In genomic region chr3:98750520-98750919, GRCh38 we compare ENCODE assay signal across 2 cellular contexts.
TF ChIP-seq lines count a peak whose summit lies in the region.

No MANE protein-coding gene starts in this region.

TF ChIP-seq in SK-N-SH treated with all-trans-retinoic acid at 6 μM for 48 hours, 23 proteins besides CTCF, POLR2A, EP300 and RAD21 (continued from another document):
- TF ChIP-seq TOX (CRISPR knock-in tag; IDR thresholded peaks at IDR 0.05; ENCODE audit: borderline replicate concordance) (no peak), GLIS3 (CRISPR knock-in tag; IDR thresholded peaks at IDR 0.05) (no peak), CSRNP3 (CRISPR knock-in tag; IDR thresholded peaks at IDR 0.05) (no peak), CREB5 (CRISPR knock-in tag; IDR thresholded peaks at IDR 0.05; ENCODE audit: low read depth) (no peak)

TF ChIP-seq in SK-N-SH, 30 proteins besides CTCF, POLR2A, EP300 and RAD21 (continued from another document):
- TF ChIP-seq ZBTB33 (IDR thresholded peaks at IDR 0.05; ENCODE audit: borderline replicate concordance, low read depth) (no peak), RXRA (IDR thresholded peaks at IDR 0.05; ENCODE audit: borderline replicate concordance, low read depth) (no peak), ELF1 (IDR thresholded peaks at IDR 0.05) (no peak), YY1 (IDR thresholded peaks at IDR 0.05; ENCODE audit: low read depth) (no peak), USF2 (IDR thresholded peaks at IDR 0.05; ENCODE audit: borderline replicate concordance, low read depth, low read length) (no peak), REST (IDR thresholded peaks at IDR 0.05; ENCODE audit: low read depth, low read length) (no peak), SMC3 (IDR thresholded peaks at IDR 0.05; ENCODE audit: low read depth, low read length) (no peak), FOXJ3 (CRISPR knock-in tag; IDR thresholded peaks at IDR 0.05) (no peak), POLR2AphosphoS5 (IDR thresholded peaks at IDR 0.05; ENCODE audit: low read depth, low read length) (no peak), TAF1 (IDR thresholded peaks at IDR 0.05; ENCODE audit: borderline replicate concordance, low read depth, low read length) (no peak), MXI1 (IDR thresholded peaks at IDR 0.05; ENCODE audit: low read depth, low read length) (no peak), NFIC (IDR thresholded peaks at IDR 0.05; ENCODE audit: borderline replicate concordance) (no peak), RFX5 (IDR thresholded peaks at IDR 0.05; ENCODE audit: low read length) (no peak)
